In genomic region chr3:17841190-17841828, GRCh38 we compare ENCODE assay signal across 8 cellular contexts.
DNase-seq lines count a peak whose midpoint lies in the region; ATAC-seq and TF ChIP-seq lines count a peak whose summit lies in the region.

No MANE protein-coding gene starts in this region.

- ATAC-seq in GM18519 (IDR thresholded peaks at IDR 0.05; ENCODE audit: low FRiP score, unreplicated experiment) (peak; percentile 77), HG03064 (IDR thresholded peaks at IDR 0.05; ENCODE audit: low read depth, unreplicated experiment) (peak; percentile 78)

- no peaks in the 10 kb centered on the region for H3K9me3 ChIP-seq in AG04450 (ENCODE audit: control insufficient read depth, insufficient read depth, low read length)

- no peak overlapping the region for H3K27ac ChIP-seq in AG04450 (ENCODE audit: low read depth, low read length)

- peak; percentile 99 for TF ChIP-seq CTCF in AG04450 (IDR thresholded peaks at IDR 0.05; ENCODE audit: low read depth, low read length)

- POLR2A ChIA-PET in AG04450 (lab: Yijun Ruan, JAX), result interaction anchor here (1.4 kb wide), 1 partner anchor 99 kb away, joined by 9 read pairs; the partner anchor contains the start of gene TBC1D5

- DNase-seq in AG04450 (ENCODE audit: low read depth, low spot score), result peak; percentile 27
- DNase-seq in NCI-H460 (ENCODE audit: extremely low read depth, low read depth), result peak; percentile 55
- DNase-seq in activated CD4-positive, alpha-beta T cell treated with anti-CD3 and anti-CD28 coated beads, Interleukin-2, amount 50 U/mL, for 24 hours (ENCODE audit: low read depth in 1 of 2, low spot score in 1 of 2), result peak; percentile 61 to 67
- DNase-seq in dermis blood vessel endothelial cell, result peak; percentile 78
- DNase-seq in lung microvascular endothelial cell (ENCODE audit: low read depth in 2 of 2), result peak; percentile 62 to 73
- peak; percentile 39 to 50 for DNase-seq in stimulated activated CD8-positive, alpha-beta memory T cell treated with anti-CD3 and anti-CD28 coated beads, Interleukin-15, amount 100 ng/mL, for 4 hours (ENCODE audit: low read depth in 2 of 2)

- CTCF ChIA-PET in AG04450 (lab: Charles Lee), result interaction anchor here (0.5 to 4.0 kb wide), 84 partner anchors 9 to 1245 kb away, joined by 3 to 95 read pairs (median 5); partner anchors contain the start of gene TBC1D5

- no peaks in the 10 kb centered on the region for H3K27me3 ChIP-seq in AG04450 (ENCODE audit: control insufficient read depth, insufficient read depth, low read length)

- no peak overlapping the region for H3K4me3 ChIP-seq in AG04450 (ENCODE audit: low read depth, low read length)

Comparison
In these comparisons a context has a peak if more than half of its experiments do, and no peak if none do; other contexts are left out.
1. DNase-seq: peak in every context shown above with its lines; median percentile 78 in dermis blood vessel endothelial cell; 68 in lung microvascular endothelial cell; 64 in activated CD4-positive, alpha-beta T cell treated with anti-CD3 and anti-CD28 coated beads, Interleukin-2, amount 50 U/mL, for 24 hours; 55 in NCI-H460; 44 in stimulated activated CD8-positive, alpha-beta memory T cell treated with anti-CD3 and anti-CD28 coated beads, Interleukin-15, amount 100 ng/mL, for 4 hours; 27 in AG04450.